In genomic region chr15:66894363-66894762, GRCh38 we compare ENCODE assay signal across 18 cellular contexts.
DNase-seq lines count a peak whose midpoint lies in the region; ATAC-seq and TF ChIP-seq lines count a peak whose summit lies in the region.
"Had no signal": no experiment of that assay in that cellular context is flagged by ENCODE, and none has a peak within 500 bp of the region (broad histone marks: within the 10 kb centered on the region; RNA-seq: fewer than 3 reads in every experiment).

No MANE protein-coding gene starts in this region.

- CTCF ChIA-PET in activated CD4-positive, alpha-beta T cell treated with anti-CD3 and anti-CD28 coated beads, Interleukin-2, amount 10 ng/mL, durations not matched to agents 7 days and 5 days (lab: Charles Lee): no interaction called here
- CTCF ChIA-PET in activated CD4-positive, alpha-beta T cell treated with anti-CD3 and anti-CD28 coated beads for 36 hours (lab: Charles Lee): interaction anchor here (0.6 to 3.0 kb wide), 4 partner anchors 10 to 747 kb away, joined by 3 to 8 read pairs (median 4); no protein-coding TSS in a partner anchor
- CTCF ChIA-PET in activated CD8-positive, alpha-beta memory T cell treated with anti-CD3 and anti-CD28 coated beads, Interleukin-2, amount 10 ng/mL, durations not matched to agents 7 days and 5 days (lab: Charles Lee): no interaction called here

- WGBS in esophagus muscularis mucosa: 98% methylated on average over 5 of the region's 5 CpGs
- WGBS in spleen, 5 donors: 84 to 100% (median 95%) methylated on average over 5 of the region's 5 CpGs

- no peak overlapping the region for H3K27ac ChIP-seq in esophagus muscularis mucosa (replicated peaks in 1 of 4)
- no peak overlapping the region for H3K27ac ChIP-seq in spleen
- H3K27ac ChIP-seq: 22Rv1 had no signal

- DNase-seq in activated CD4-positive, alpha-beta T cell treated with anti-CD3 and anti-CD28 coated beads, Interleukin-2, amount 10 ng/mL, durations not matched to agents 7 days and 5 days: peak; percentile 2
- DNase-seq in activated CD4-positive, alpha-beta T cell treated with anti-CD3 and anti-CD28 coated beads for 36 hours: no peak
- peak; percentile 16 for DNase-seq in activated CD8-positive, alpha-beta memory T cell treated with anti-CD3 and anti-CD28 coated beads, Interleukin-2, amount 10 ng/mL, durations not matched to agents 7 days and 5 days
- DNase-seq in esophagus muscularis mucosa (ENCODE audit: extremely low spot score): peak; percentile 53
- peak; percentile 13 for DNase-seq in type B pancreatic cell (ENCODE audit: extremely low spot score, unreplicated experiment)
- no peak for DNase-seq in spleen
- DNase-seq in COLO668 (lab: John Stamatoyannopoulos, UW; ENCODE audit: unreplicated experiment): no peak
- DNase-seq: GDM1, H9, NCI-H1417, NCI-H187, NCI-H2171 treated with DMSO at 0.1 percent for 48 hours, NCI-H446, NCI-H526 treated with DMSO at 0.1 percent for 48 hours, SHP77 treated with DMSO at 0.1 percent for 48 hours had no signal

- peak overlapping the region; percentile 65 for H3K27ac Mint-ChIP-seq in activated CD4-positive, alpha-beta T cell treated with anti-CD3 and anti-CD28 coated beads, Interleukin-2, amount 10 ng/mL, durations not matched to agents 7 days and 5 days
- H3K27ac Mint-ChIP-seq in activated CD4-positive, alpha-beta T cell treated with anti-CD3 and anti-CD28 coated beads for 36 hours: no peak overlapping the region
- no peak overlapping the region for H3K27ac Mint-ChIP-seq in activated CD8-positive, alpha-beta memory T cell treated with anti-CD3 and anti-CD28 coated beads, Interleukin-2, amount 10 ng/mL, durations not matched to agents 7 days and 5 days
- no peak overlapping the region for H3K27ac Mint-ChIP-seq in type B pancreatic cell
- H3K27ac Mint-ChIP-seq: H9 had no signal

- peaks cover 5% of the 10 kb centered on the region for H3K9me3 Mint-ChIP-seq in activated CD4-positive, alpha-beta T cell treated with anti-CD3 and anti-CD28 coated beads, Interleukin-2, amount 10 ng/mL, durations not matched to agents 7 days and 5 days
- H3K9me3 Mint-ChIP-seq in activated CD4-positive, alpha-beta T cell treated with anti-CD3 and anti-CD28 coated beads for 36 hours (ENCODE audit: low read depth): peaks cover 4% of the 10 kb centered on the region
- H3K9me3 Mint-ChIP-seq in activated CD8-positive, alpha-beta memory T cell treated with anti-CD3 and anti-CD28 coated beads, Interleukin-2, amount 10 ng/mL, durations not matched to agents 7 days and 5 days (ENCODE audit: low read depth): no peaks in the 10 kb centered on the region
- peaks cover 5% of the 10 kb centered on the region for H3K9me3 Mint-ChIP-seq in type B pancreatic cell

- H3K36me3 Mint-ChIP-seq in activated CD4-positive, alpha-beta T cell treated with anti-CD3 and anti-CD28 coated beads, Interleukin-2, amount 10 ng/mL, durations not matched to agents 7 days and 5 days (ENCODE audit: low read depth): no peaks in the 10 kb centered on the region
- H3K36me3 Mint-ChIP-seq in activated CD4-positive, alpha-beta T cell treated with anti-CD3 and anti-CD28 coated beads for 36 hours (ENCODE audit: low read depth): no peaks in the 10 kb centered on the region
- no peaks in the 10 kb centered on the region for H3K36me3 Mint-ChIP-seq in activated CD8-positive, alpha-beta memory T cell treated with anti-CD3 and anti-CD28 coated beads, Interleukin-2, amount 10 ng/mL, durations not matched to agents 7 days and 5 days
- H3K36me3 Mint-ChIP-seq in type B pancreatic cell: no peaks in the 10 kb centered on the region
- H3K36me3 Mint-ChIP-seq: CD14-positive monocyte had no signal

- H3K36me3 ChIP-seq in esophagus muscularis mucosa: no peaks in the 10 kb centered on the region
- no peaks in the 10 kb centered on the region for H3K36me3 ChIP-seq in spleen

- peaks cover 0 to 16% (median 2%) of the 10 kb centered on the region in 4 donors for H3K4me1 ChIP-seq in esophagus muscularis mucosa
- H3K4me1 ChIP-seq in spleen: no peaks in the 10 kb centered on the region

- POLR2A ChIA-PET in activated CD4-positive, alpha-beta T cell treated with anti-CD3 and anti-CD28 coated beads, Interleukin-2, amount 10 ng/mL, durations not matched to agents 7 days and 5 days (lab: Charles Lee): no interaction called here
- POLR2A ChIA-PET in activated CD4-positive, alpha-beta T cell treated with anti-CD3 and anti-CD28 coated beads for 36 hours (lab: Charles Lee): no interaction called here

- no peak for TF ChIP-seq CTCF in esophagus muscularis mucosa (IDR thresholded peaks at IDR 0.05)
- no peak for TF ChIP-seq CTCF in type B pancreatic cell (conservative IDR thresholded peaks at IDR 0.05)
- TF ChIP-seq CTCF in spleen (IDR thresholded peaks at IDR 0.05 in 8 of 11, conservative IDR thresholded peaks at IDR 0.05 in 3 of 11): no peak

- H3K4me3 Mint-ChIP-seq in activated CD4-positive, alpha-beta T cell treated with anti-CD3 and anti-CD28 coated beads, Interleukin-2, amount 10 ng/mL, durations not matched to agents 7 days and 5 days: no peak overlapping the region
- H3K4me3 Mint-ChIP-seq in activated CD4-positive, alpha-beta T cell treated with anti-CD3 and anti-CD28 coated beads for 36 hours: no peak overlapping the region
- no peak overlapping the region for H3K4me3 Mint-ChIP-seq in activated CD8-positive, alpha-beta memory T cell treated with anti-CD3 and anti-CD28 coated beads, Interleukin-2, amount 10 ng/mL, durations not matched to agents 7 days and 5 days
- no peak overlapping the region for H3K4me3 Mint-ChIP-seq in type B pancreatic cell
- H3K4me3 Mint-ChIP-seq: CD14-positive monocyte, H9 had no signal

- no peaks in the 10 kb centered on the region for H3K9me3 ChIP-seq in esophagus muscularis mucosa
- H3K9me3 ChIP-seq in spleen: peaks cover 3 to 19% (median 11%) of the 10 kb centered on the region in 8 donors

- H3K27me3 Mint-ChIP-seq in activated CD4-positive, alpha-beta T cell treated with anti-CD3 and anti-CD28 coated beads, Interleukin-2, amount 10 ng/mL, durations not matched to agents 7 days and 5 days: peaks cover 22% of the 10 kb centered on the region
- no peaks in the 10 kb centered on the region for H3K27me3 Mint-ChIP-seq in activated CD4-positive, alpha-beta T cell treated with anti-CD3 and anti-CD28 coated beads for 36 hours
- H3K27me3 Mint-ChIP-seq in activated CD8-positive, alpha-beta memory T cell treated with anti-CD3 and anti-CD28 coated beads, Interleukin-2, amount 10 ng/mL, durations not matched to agents 7 days and 5 days: peaks cover 34% of the 10 kb centered on the region
- no peaks in the 10 kb centered on the region for H3K27me3 Mint-ChIP-seq in type B pancreatic cell

- no peak overlapping the region for H3K4me3 ChIP-seq in esophagus muscularis mucosa
- no peak overlapping the region for H3K4me3 ChIP-seq in spleen

- no peak for TF ChIP-seq EP300 in esophagus muscularis mucosa (IDR thresholded peaks at IDR 0.05)

- H3K4me1 Mint-ChIP-seq in activated CD4-positive, alpha-beta T cell treated with anti-CD3 and anti-CD28 coated beads, Interleukin-2, amount 10 ng/mL, durations not matched to agents 7 days and 5 days: peaks cover 19% of the 10 kb centered on the region
- no peaks in the 10 kb centered on the region for H3K4me1 Mint-ChIP-seq in activated CD4-positive, alpha-beta T cell treated with anti-CD3 and anti-CD28 coated beads for 36 hours
- H3K4me1 Mint-ChIP-seq in activated CD8-positive, alpha-beta memory T cell treated with anti-CD3 and anti-CD28 coated beads, Interleukin-2, amount 10 ng/mL, durations not matched to agents 7 days and 5 days: peaks cover 5% of the 10 kb centered on the region
- H3K4me1 Mint-ChIP-seq in type B pancreatic cell (ENCODE audit: unreplicated experiment): peaks cover 42% of the 10 kb centered on the region

- no peaks in the 10 kb centered on the region for H3K27me3 ChIP-seq in esophagus muscularis mucosa
- H3K27me3 ChIP-seq in spleen (replicated peaks in 1 of 7): no peaks in the 10 kb centered on the region

- TF ChIP-seq POLR2A in esophagus muscularis mucosa (IDR thresholded peaks at IDR 0.05; ENCODE audit: low read depth) (no peak), spleen (IDR thresholded peaks at IDR 0.05) (no peak)

- no peak for ATAC-seq in activated CD4-positive, alpha-beta T cell treated with anti-CD3 and anti-CD28 coated beads for 36 hours
- ATAC-seq in activated CD8-positive, alpha-beta memory T cell treated with anti-CD3 and anti-CD28 coated beads, Interleukin-2, amount 10 ng/mL, durations not matched to agents 7 days and 5 days: no peak
- no peak for ATAC-seq in GM18511 (IDR thresholded peaks at IDR 0.05; ENCODE audit: unreplicated experiment)

- intact Hi-C loops in activated CD4-positive, alpha-beta T cell treated with anti-CD3 and anti-CD28 coated beads for 36 hours (cut with DNase I, micrococcal nuclease): no loop called here
- intact Hi-C loops in esophagus muscularis mucosa (cut with DNase I): no loop called here
- intact Hi-C loops in spleen (cut with DNase I; ENCODE audit: low total_unique reads): no loop called here

Comparison
In these comparisons a context has a peak if more than half of its experiments do, and no peak if none do; other contexts are left out.
1. DNase-seq: peak in activated CD4-positive, alpha-beta T cell treated with anti-CD3 and anti-CD28 coated beads, Interleukin-2, amount 10 ng/mL, durations not matched to agents 7 days and 5 days (single experiment), activated CD8-positive, alpha-beta memory T cell treated with anti-CD3 and anti-CD28 coated beads, Interleukin-2, amount 10 ng/mL, durations not matched to agents 7 days and 5 days (single experiment), esophagus muscularis mucosa (single experiment) and type B pancreatic cell (single experiment); none in activated CD4-positive, alpha-beta T cell treated with anti-CD3 and anti-CD28 coated beads for 36 hours (single experiment), spleen (single experiment) and COLO668 (single experiment).